Comparison of ENCODE assay signal across 1 cellular context in genomic region chr12:123232807-123233504, GRCh38.
TF ChIP-seq lines count a peak whose summit lies in the region.

TSS of gene MPHOSPH9 (minus strand) at chr12:123233141. CDS start at chr12:123230364, 2,777 bp downstream.
TSS of gene MTRFR (plus strand) at chr12:123233436. CDS start at chr12:123253675, 20,239 bp downstream.

TF ChIP-seq in GM12878, 131 proteins besides CTCF, POLR2A, EP300 and RAD21 (continued from another document and continues in another):
- TF ChIP-seq CUX1 (IDR thresholded peaks at IDR 0.05; ENCODE audit: insufficient replicate concordance, low read depth, low read length) (peak; percentile 41), FOXM1 (IDR thresholded peaks at IDR 0.05; ENCODE audit: low read depth, low read length) (no peak), MXI1 (IDR thresholded peaks at IDR 0.05; ENCODE audit: low read depth, low read length) (peak; percentile 91), PAX8 (IDR thresholded peaks at IDR 0.05) (no peak), SMARCA5 (IDR thresholded peaks at IDR 0.05) (peak; percentile 43), NFIC (IDR thresholded peaks at IDR 0.05; ENCODE audit: low read depth, low read length) (no peak), CBX3 (IDR thresholded peaks at IDR 0.05; ENCODE audit: borderline replicate concordance, low read depth) (no peak), ZNF274 (IDR thresholded peaks at IDR 0.05; ENCODE audit: insufficient read depth, insufficient read length) (no peak), NFYA (IDR thresholded peaks at IDR 0.05; ENCODE audit: borderline replicate concordance, low read depth, low read length) (no peak), CHD4 (IDR thresholded peaks at IDR 0.05) (no peak), WRNIP1 (IDR thresholded peaks at IDR 0.05; ENCODE audit: borderline replicate concordance, low read depth, low read length) (no peak), USF1 (IDR thresholded peaks at IDR 0.05; ENCODE audit: borderline replicate concordance, extremely low read length, insufficient read depth, low read depth, low read length) (no peak), SMAD5 (IDR thresholded peaks at IDR 0.05; ENCODE audit: low read depth) (peak; percentile 97), CEBPB (IDR thresholded peaks at IDR 0.05; ENCODE audit: borderline replicate concordance in 1 of 2, low read depth in 2 of 2, low read length in 2 of 2) (no peak), POU2F2 (IDR thresholded peaks at IDR 0.05; ENCODE audit: borderline replicate concordance, low read depth, low read length) (peak; percentile 97), ATF2 (IDR thresholded peaks at IDR 0.05; ENCODE audit: low read length) (no peak), SMAD1 (IDR thresholded peaks at IDR 0.05; ENCODE audit: low read depth, partially characterized antibody) (peak; percentile 75), FOXK2 (IDR thresholded peaks at IDR 0.05) (no peak), CEBPZ (IDR thresholded peaks at IDR 0.05; ENCODE audit: low read depth, low read length) (peak; percentile 32; the same call in 1 of the 2 replicates), HDAC2 (IDR thresholded peaks at IDR 0.05) (no peak), ZBTB33 (IDR thresholded peaks at IDR 0.05) (0 out of 2 replicates have a peak, but pooled peaks have one; percentile 53), ZNF217 (IDR thresholded peaks at IDR 0.05) (no peak), SPI1 (IDR thresholded peaks at IDR 0.05; ENCODE audit: borderline replicate concordance, insufficient read depth, low read depth, low read length) (no peak), TARDBP (IDR thresholded peaks at IDR 0.05; ENCODE audit: borderline replicate concordance) (peak; percentile 77; the same call in 1 of the 2 replicates), HDGF (IDR thresholded peaks at IDR 0.05) (peak; percentile 79), SREBF1 (IDR thresholded peaks at IDR 0.05; ENCODE audit: low read length) (no peak), EZH2 (IDR thresholded peaks at IDR 0.05; ENCODE audit: borderline replicate concordance, control insufficient read depth, low read depth, low read length) (no peak), PKNOX1 (IDR thresholded peaks at IDR 0.05) (peak; percentile 99), LARP7 (IDR thresholded peaks at IDR 0.05) (peak; percentile 95), NRF1 (conservative IDR thresholded peaks at IDR 0.05; ENCODE audit: low read depth, low read length) (peak; percentile 79), FOS (IDR thresholded peaks at IDR 0.05; ENCODE audit: borderline replicate concordance, extremely low read depth, insufficient read length) (peak; percentile 20), RBBP5 (conservative IDR thresholded peaks at IDR 0.05) (no peak), ETV6 (conservative IDR thresholded peaks at IDR 0.05 in 1 of 2, IDR thresholded peaks at IDR 0.05 in 1 of 2; ENCODE audit: borderline replicate concordance in 1 of 2, low read depth in 1 of 2) (no peak), EED (IDR thresholded peaks at IDR 0.05; ENCODE audit: low read depth) (peak; percentile 35; the same call in 1 of the 2 replicates), NR2C1 (IDR thresholded peaks at IDR 0.05) (peak; percentile 65), KLF5 (IDR thresholded peaks at IDR 0.05; ENCODE audit: partially characterized antibody) (peak; percentile 93), HDAC6 (IDR thresholded peaks at IDR 0.05; ENCODE audit: unreplicated experiment) (peak; percentile 83), IRF4 (IDR thresholded peaks at IDR 0.05; ENCODE audit: low read depth, low read length) (no peak), IKZF2 (IDR thresholded peaks at IDR 0.05) (no peak; a peak in 1 of 4 replicates), GABPA (IDR thresholded peaks at IDR 0.05; ENCODE audit: low read depth) (no peak), BMI1 (IDR thresholded peaks at IDR 0.05; ENCODE audit: borderline replicate concordance) (no peak), MTA3 (IDR thresholded peaks at IDR 0.05; ENCODE audit: borderline replicate concordance, low read length) (no peak), BACH1 (IDR thresholded peaks at IDR 0.05; ENCODE audit: borderline replicate concordance) (peak; percentile 96), TCF12 (IDR thresholded peaks at IDR 0.05; ENCODE audit: low read depth, low read length) (peak; percentile 45; the same call in 1 of the 2 replicates), SREBF2 (IDR thresholded peaks at IDR 0.05; ENCODE audit: low read length) (no peak), SKIL (IDR thresholded peaks at IDR 0.05; ENCODE audit: low read depth, poor library complexity, severe bottlenecking) (no peak), KAT2A (conservative IDR thresholded peaks at IDR 0.05; ENCODE audit: control insufficient read depth, low read depth, low read length) (no peak), CREM (IDR thresholded peaks at IDR 0.05; ENCODE audit: low read depth) (peak; percentile 59), MEF2B (IDR thresholded peaks at IDR 0.05; ENCODE audit: partially characterized antibody, poor library complexity, severe bottlenecking) (peak; percentile 38), RFX5 (IDR thresholded peaks at IDR 0.05; ENCODE audit: low read depth, low read length) (peak; percentile 53; the same call in 1 of the 2 replicates), TCF7 (IDR thresholded peaks at IDR 0.05; ENCODE audit: borderline replicate concordance) (no peak), ZNF384 (IDR thresholded peaks at IDR 0.05; ENCODE audit: borderline replicate concordance, low read depth, low read length) (no peak), ATF7 (IDR thresholded peaks at IDR 0.05; ENCODE audit: low read depth) (0 out of 2 replicates have a peak, but pooled peaks have one; percentile 9), ZBED1 (IDR thresholded peaks at IDR 0.05; ENCODE audit: borderline replicate concordance) (peak; percentile 68), RELA (IDR thresholded peaks at IDR 0.05; ENCODE audit: borderline replicate concordance, partially characterized antibody) (peak; percentile 95), ZSCAN29 (IDR thresholded peaks at IDR 0.05) (peak; percentile 59; the same call in 1 of the 2 replicates), RUNX3 (IDR thresholded peaks at IDR 0.05; ENCODE audit: low read length) (peak; percentile 69)
